In genomic region chr2:73069855-73070650, GRCh38 we compare ENCODE assay signal across 8 cellular contexts. TPM values are rescaled to one million over a fixed set of nuclear protein-coding genes. Genes with fewer than 3 reads are reported as not detected.
DNase-seq lines count a peak whose midpoint lies in the region; ATAC-seq and TF ChIP-seq lines count a peak whose summit lies in the region.

No MANE protein-coding gene starts in this region.

- peak overlapping the region; percentile 61 for H3K4me3 ChIP-seq in HFF-Myc (replicated peaks; ENCODE audit: low read depth, low read length)
- H3K4me3 ChIP-seq in thyroid gland (replicated peaks in 1 of 3): peak overlapping the region; percentile 90 to 96 (median 91)

- H3K4me1 Mint-ChIP-seq in activated naive CD8-positive, alpha-beta T cell treated with anti-CD3 and anti-CD28 coated beads, Interleukin-2, amount 50 U/mL, for 24 hours: peaks cover 30% of the 10 kb centered on the region

- no peak for TF ChIP-seq POLR2A in thyroid gland (IDR thresholded peaks at IDR 0.05)

- H3K9me3 ChIP-seq in thyroid gland: no peaks in the 10 kb centered on the region

- no peaks in the 10 kb centered on the region for H3K36me3 Mint-ChIP-seq in activated naive CD8-positive, alpha-beta T cell treated with anti-CD3 and anti-CD28 coated beads, Interleukin-2, amount 50 U/mL, for 24 hours (ENCODE audit: low read depth)

- peaks cover 0 to 3% of the 10 kb centered on the region in 2 donors for H3K36me3 ChIP-seq in thyroid gland

- peak overlapping the region; percentile 87 for H3K4me3 Mint-ChIP-seq in activated naive CD8-positive, alpha-beta T cell treated with anti-CD3 and anti-CD28 coated beads, Interleukin-2, amount 50 U/mL, for 24 hours

- intact Hi-C loops in thyroid gland (cut with DNase I): loop anchor here (10.0 kb wide), 1 partner anchor 165 kb away; the partner anchor contains the start of genes CCT7 and PRADC1

- peaks cover 13 to 19% of the 10 kb centered on the region in 2 donors for H3K4me1 ChIP-seq in thyroid gland

- H3K27ac ChIP-seq in layer of hippocampus (ENCODE audit: low read depth, low read length) (peak overlapping the region; percentile 95), thyroid gland (peak overlapping the region in 2 of 3 donors; percentile 26 to 93)

- H3K27me3 ChIP-seq in layer of hippocampus (ENCODE audit: control insufficient read depth, insufficient read depth, low read length) (no peaks in the 10 kb centered on the region), thyroid gland (no peaks in the 10 kb centered on the region)

- DNase-seq in AML-193 (lab: John Stamatoyannopoulos, UW): peak; percentile 18 to 49
- no peak for DNase-seq in HFF-Myc (ENCODE audit: extremely low read depth, low read depth)
- no peak for DNase-seq in activated naive CD8-positive, alpha-beta T cell treated with anti-CD3 and anti-CD28 coated beads, Interleukin-2, amount 50 U/mL, for 24 hours
- DNase-seq in thyroid gland: no peak
- no peak for DNase-seq in stimulated activated CD4-positive, alpha-beta T cell treated with anti-CD3 and anti-CD28 coated beads, Interleukin-12 subunit alpha, Interleukin-12 subunit beta, amount 100 ng/mL, for 4 hours
- no peak for DNase-seq in SW 1271 (lab: John Stamatoyannopoulos, UW)
- no peak for DNase-seq in AG08395 (ENCODE audit: low spot score)

- peak; percentile 1 for ATAC-seq in activated naive CD8-positive, alpha-beta T cell treated with anti-CD3 and anti-CD28 coated beads, Interleukin-2, amount 50 U/mL, for 24 hours

- TF ChIP-seq CTCF in HFF-Myc (IDR thresholded peaks at IDR 0.05; ENCODE audit: low read depth, low read length, missing control alignments): no peak
- TF ChIP-seq CTCF in thyroid gland (IDR thresholded peaks at IDR 0.05): no peak

- no peaks in the 10 kb centered on the region for H3K9me3 Mint-ChIP-seq in activated naive CD8-positive, alpha-beta T cell treated with anti-CD3 and anti-CD28 coated beads, Interleukin-2, amount 50 U/mL, for 24 hours

- H3K27me3 Mint-ChIP-seq in activated naive CD8-positive, alpha-beta T cell treated with anti-CD3 and anti-CD28 coated beads, Interleukin-2, amount 50 U/mL, for 24 hours: no peaks in the 10 kb centered on the region

- H3K27ac Mint-ChIP-seq in activated naive CD8-positive, alpha-beta T cell treated with anti-CD3 and anti-CD28 coated beads, Interleukin-2, amount 50 U/mL, for 24 hours: peak overlapping the region; percentile 92

- 23 to 24% methylated on average over 29 of the region's 30 CpGs for WGBS in thyroid gland, 2 donors

RNA-seq across cellular contexts. Expression of gene SFXN5, which starts 1.5 kb away (rescaled TPM):
- 10 to 100 TPM; 10.3 to 17.2 (median 16.5) TPM for total RNA-seq in thyroid gland

RNA-seq across cellular contexts. Expression of gene RAB11FIP5, which starts 42.7 kb away (rescaled TPM):
- total RNA-seq in thyroid gland: 10 to 100 TPM; 34.4 to 39.4 (median 37.3) TPM

Comparison
In these comparisons a context has a peak if more than half of its experiments do, and no peak if none do; other contexts are left out.
1. DNase-seq: peak in AML-193 (2 of 2); none in HFF-Myc (single experiment), activated naive CD8-positive, alpha-beta T cell treated with anti-CD3 and anti-CD28 coated beads, Interleukin-2, amount 50 U/mL, for 24 hours (single experiment), thyroid gland (0 of 2), stimulated activated CD4-positive, alpha-beta T cell treated with anti-CD3 and anti-CD28 coated beads, Interleukin-12 subunit alpha, Interleukin-12 subunit beta, amount 100 ng/mL, for 4 hours (single experiment), SW 1271 (0 of 2) and AG08395 (single experiment).